In genomic region chr6:35522660-35523658, GRCh38 we compare ENCODE assay signal across 1 cellular context.
TF ChIP-seq lines count a peak whose summit lies in the region.

No MANE protein-coding gene starts in this region.

TF ChIP-seq in HepG2, 621 proteins besides CTCF, POLR2A, EP300 and RAD21 (continued from another document and continues in another):
- TF ChIP-seq SOX13 (IDR thresholded peaks at IDR 0.05), result no peak
- TF ChIP-seq SOX13 (CRISPR knock-in tag; conservative IDR thresholded peaks at IDR 0.05 in 1 of 2, IDR thresholded peaks at IDR 0.05 in 1 of 2), result 0 out of 4 replicates have a peak, but pooled peaks of 1 of the 2 experiments have one; percentile 12
- TF ChIP-seq SYNCRIP (IDR thresholded peaks at IDR 0.05; ENCODE audit: insufficient read depth, low read depth, low read length), result no peak
- peak; percentile 68 for TF ChIP-seq SMC3 (IDR thresholded peaks at IDR 0.05; ENCODE audit: low read length)
- 0 out of 2 replicates have a peak, but pooled peaks have one; percentile 10 for TF ChIP-seq TAF1 (CRISPR knock-in tag; IDR thresholded peaks at IDR 0.05)
- 0 out of 2 replicates have a peak, but pooled peaks have one; percentile 10 for TF ChIP-seq HBP1 (CRISPR knock-in tag; IDR thresholded peaks at IDR 0.05; ENCODE audit: low read depth)
- no peak for TF ChIP-seq BCL6 (CRISPR knock-in tag; IDR thresholded peaks at IDR 0.05)
- TF ChIP-seq NFKBIZ (CRISPR knock-in tag; IDR thresholded peaks at IDR 0.05), result 0 out of 2 replicates have a peak, but pooled peaks have one; percentile 16
- no peak for TF ChIP-seq HNF4G (IDR thresholded peaks at IDR 0.05; ENCODE audit: borderline replicate concordance, low read depth, low read length)
- no peak for TF ChIP-seq HNF4G (CRISPR knock-in tag; IDR thresholded peaks at IDR 0.05; ENCODE audit: borderline replicate concordance, low read depth)
- TF ChIP-seq RBM22 (optimal IDR thresholded peaks at IDR 0.05; ENCODE audit: low read length), result no peak
- 0 out of 2 replicates have a peak, but pooled peaks have one; percentile 63 for TF ChIP-seq ZNF713 (CRISPR knock-in tag; IDR thresholded peaks at IDR 0.05)
- TF ChIP-seq ZNF83 (CRISPR knock-in tag; IDR thresholded peaks at IDR 0.05; ENCODE audit: borderline replicate concordance), result 0 out of 2 replicates have a peak, but pooled peaks have one; percentile 45
- TF ChIP-seq ZNF121 (CRISPR knock-in tag; IDR thresholded peaks at IDR 0.05), result no peak
- TF ChIP-seq ZBTB7A (CRISPR knock-in tag; IDR thresholded peaks at IDR 0.05), result no peak
- TF ChIP-seq ARID5B (CRISPR knock-in tag; IDR thresholded peaks at IDR 0.05), result peak; percentile 44; the same call in 1 of the 2 replicates
- TF ChIP-seq HOMEZ (CRISPR knock-in tag; IDR thresholded peaks at IDR 0.05; ENCODE audit: low read depth), result peak; percentile 57; the same call in 1 of the 2 replicates
- TF ChIP-seq ZNF574 (CRISPR knock-in tag; IDR thresholded peaks at IDR 0.05), result peak; percentile 33; the same call in 1 of the 2 replicates
- TF ChIP-seq KDM5B (CRISPR knock-in tag; IDR thresholded peaks at IDR 0.05; ENCODE audit: borderline replicate concordance), result peak; percentile 27; the same call in 1 of the 2 replicates
- TF ChIP-seq MTA1 (CRISPR knock-in tag; IDR thresholded peaks at IDR 0.05; ENCODE audit: borderline replicate concordance), result peak; percentile 54; the same call in 1 of the 2 replicates
- TF ChIP-seq BRCA1 (CRISPR knock-in tag; IDR thresholded peaks at IDR 0.05), result no peak
- TF ChIP-seq EZH2 (conservative IDR thresholded peaks at IDR 0.05; ENCODE audit: low read depth, low read length), result no peak
- TF ChIP-seq GATAD2A (CRISPR knock-in tag; IDR thresholded peaks at IDR 0.05), result peak; percentile 32; the same call in 1 of the 2 replicates
- TF ChIP-seq ZNF788 (CRISPR knock-in tag; IDR thresholded peaks at IDR 0.05; ENCODE audit: borderline replicate concordance), result peak; percentile 23; the same call in 1 of the 2 replicates
- TF ChIP-seq ZNF318 (CRISPR knock-in tag; IDR thresholded peaks at IDR 0.05), result peak; percentile 44; the same call in 1 of the 2 replicates
- 0 out of 2 replicates have a peak, but pooled peaks have one; percentile 60 for TF ChIP-seq ZFP90 (CRISPR knock-in tag; IDR thresholded peaks at IDR 0.05; ENCODE audit: borderline replicate concordance)
- TF ChIP-seq IKZF5 (CRISPR knock-in tag; IDR thresholded peaks at IDR 0.05), result peak; percentile 70; the same call in 1 of the 2 replicates
- TF ChIP-seq YEATS2 (CRISPR knock-in tag; IDR thresholded peaks at IDR 0.05; ENCODE audit: borderline replicate concordance), result peak; percentile 54; the same call in 1 of the 2 replicates
- no peak for TF ChIP-seq ZNF780A (CRISPR knock-in tag; IDR thresholded peaks at IDR 0.05)
- 0 out of 2 replicates have a peak, but pooled peaks have one; percentile 28 for TF ChIP-seq ZNF747 (CRISPR knock-in tag; IDR thresholded peaks at IDR 0.05; ENCODE audit: borderline replicate concordance)
- peak; percentile 75; the same call in 1 of the 2 replicates for TF ChIP-seq MTERF4 (CRISPR knock-in tag; IDR thresholded peaks at IDR 0.05)
- no peak for TF ChIP-seq SIX1 (CRISPR knock-in tag; IDR thresholded peaks at IDR 0.05; ENCODE audit: borderline replicate concordance)
- 0 out of 2 replicates have a peak, but pooled peaks have one; percentile 50 for TF ChIP-seq ZNF614 (CRISPR knock-in tag; IDR thresholded peaks at IDR 0.05; ENCODE audit: borderline replicate concordance)
- TF ChIP-seq ZC3H4 (CRISPR knock-in tag; IDR thresholded peaks at IDR 0.05; ENCODE audit: borderline replicate concordance), result no peak
- no peak for TF ChIP-seq MBD4 (IDR thresholded peaks at IDR 0.05; ENCODE audit: borderline replicate concordance, low read length)
- TF ChIP-seq NONO (IDR thresholded peaks at IDR 0.05), result no peak
- no peak for TF ChIP-seq NONO (CRISPR knock-in tag; conservative IDR thresholded peaks at IDR 0.05)
- peak; percentile 49; the same call in 1 of the 2 replicates for TF ChIP-seq RFXANK (CRISPR knock-in tag; IDR thresholded peaks at IDR 0.05)
- TF ChIP-seq HNRNPLL (IDR thresholded peaks at IDR 0.05; ENCODE audit: low read depth, low read length, poor library complexity, severe bottlenecking), result no peak
